Comparison of ENCODE assay signal across 18 cellular contexts in the genomic region with DNA sequence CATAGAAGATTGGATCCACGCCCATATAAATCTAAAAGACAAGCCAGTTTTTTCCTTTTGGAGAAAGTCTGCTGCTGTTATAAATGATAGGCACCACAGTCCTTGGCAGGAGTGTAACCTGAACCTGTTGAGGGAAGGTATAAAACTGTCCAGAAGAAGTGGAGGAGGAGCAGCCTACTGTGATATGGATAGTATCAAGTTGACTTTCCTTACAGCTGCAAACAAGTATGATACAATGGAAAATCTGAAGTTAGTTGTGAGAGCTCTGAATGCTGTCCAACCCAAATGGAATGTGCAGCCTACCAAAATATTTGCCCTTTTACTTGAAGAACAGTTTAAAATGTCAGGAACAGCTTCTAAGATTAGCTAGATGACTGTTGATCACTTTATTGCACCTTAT.
"Had no signal": no experiment of that assay in that cellular context is flagged by ENCODE, and none has a peak within 500 bp of the region (broad histone marks: within the 10 kb centered on the region; RNA-seq: fewer than 3 reads in every experiment).

No MANE protein-coding gene starts in this region.

- H3K27me3 ChIP-seq: colonic mucosa, gastroesophageal sphincter, thyroid gland had no signal

- H3K4me1 ChIP-seq: colonic mucosa, SJSA1, thyroid gland had no signal

- H3K27ac ChIP-seq: colonic mucosa, gastroesophageal sphincter, SJSA1, thyroid gland had no signal

- H3K9me3 ChIP-seq: colonic mucosa, gastroesophageal sphincter, mucosa of descending colon, SJSA1, thyroid gland had no signal

- H3K4me3 ChIP-seq: colonic mucosa, gastroesophageal sphincter, mucosa of descending colon, SJSA1, skin epidermis, thyroid gland had no signal

- DNase-seq: activated CD4-positive, alpha-beta T cell treated with anti-CD3 and anti-CD28 coated beads for 1 hour; activated CD4-positive, alpha-beta T cell treated with anti-CD3 and anti-CD28 coated beads, Interleukin-2, amount 50 U/mL, for 48 hours; activated CD8-positive, alpha-beta memory T cell treated with anti-CD3 and anti-CD28 coated beads, Interleukin-2, amount 10 ng/mL, durations not matched to agents 7 days and 5 days; activated effector memory CD4-positive, alpha-beta T cell treated with Interleukin-2 at 50 U/mL for 16 hours; activated T-cell treated with anti-CD3 and anti-CD28 coated beads, Interleukin-2, amount 50 U/mL, for 24 hours; amygdala; colonic mucosa; effector CD4-positive, alpha-beta T cell; hippocampal formation; kidney glomerular epithelial cell; mucosa of descending colon; natural killer cell; nucleus accumbens; T-helper 9 cell; thyroid gland had no signal

- ATAC-seq: activated CD8-positive, alpha-beta memory T cell treated with anti-CD3 and anti-CD28 coated beads, Interleukin-2, amount 10 ng/mL, durations not matched to agents 7 days and 5 days; gastroesophageal sphincter; mucosa of descending colon; natural killer cell had no signal

- H3K36me3 ChIP-seq: colonic mucosa, gastroesophageal sphincter, SJSA1, thyroid gland had no signal
